Comparison of ENCODE assay signal across 7 cellular contexts in the genomic region with DNA sequence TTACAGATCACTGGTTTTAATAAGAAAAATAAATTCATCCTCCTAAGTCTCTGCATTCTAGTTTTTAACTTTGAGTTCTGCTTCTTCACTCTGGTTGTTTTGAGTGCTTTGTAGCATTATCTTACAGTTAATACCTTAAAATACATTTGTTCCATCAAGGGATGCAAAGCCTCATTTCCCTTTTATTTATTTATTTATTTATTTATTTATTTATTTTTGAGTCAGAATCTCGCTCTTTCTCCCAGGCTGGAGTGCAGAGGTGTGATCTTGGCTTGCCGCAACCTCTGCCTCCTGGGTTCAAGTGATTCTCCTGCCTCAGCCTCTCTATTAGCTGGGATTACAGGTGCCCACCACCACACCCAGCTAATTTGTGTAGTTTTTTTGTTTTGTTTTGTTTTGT.
"Had no signal": no experiment of that assay in that cellular context is flagged by ENCODE, and none has a peak within 500 bp of the region (broad histone marks: within the 10 kb centered on the region; RNA-seq: fewer than 3 reads in every experiment).

No MANE protein-coding gene starts in this region.

- DNase-seq: GDM1, GF-D8 had no signal

- ATAC-seq: GM12878 had no signal

- FAIRE-seq: GM12878, GM12891, GM12892, GM18507, GM19239 had no signal

- H3K4me3 ChIP-seq: GM12878 had no signal
